ENCODE assay signal across 20 cellular contexts in the genomic region with DNA sequence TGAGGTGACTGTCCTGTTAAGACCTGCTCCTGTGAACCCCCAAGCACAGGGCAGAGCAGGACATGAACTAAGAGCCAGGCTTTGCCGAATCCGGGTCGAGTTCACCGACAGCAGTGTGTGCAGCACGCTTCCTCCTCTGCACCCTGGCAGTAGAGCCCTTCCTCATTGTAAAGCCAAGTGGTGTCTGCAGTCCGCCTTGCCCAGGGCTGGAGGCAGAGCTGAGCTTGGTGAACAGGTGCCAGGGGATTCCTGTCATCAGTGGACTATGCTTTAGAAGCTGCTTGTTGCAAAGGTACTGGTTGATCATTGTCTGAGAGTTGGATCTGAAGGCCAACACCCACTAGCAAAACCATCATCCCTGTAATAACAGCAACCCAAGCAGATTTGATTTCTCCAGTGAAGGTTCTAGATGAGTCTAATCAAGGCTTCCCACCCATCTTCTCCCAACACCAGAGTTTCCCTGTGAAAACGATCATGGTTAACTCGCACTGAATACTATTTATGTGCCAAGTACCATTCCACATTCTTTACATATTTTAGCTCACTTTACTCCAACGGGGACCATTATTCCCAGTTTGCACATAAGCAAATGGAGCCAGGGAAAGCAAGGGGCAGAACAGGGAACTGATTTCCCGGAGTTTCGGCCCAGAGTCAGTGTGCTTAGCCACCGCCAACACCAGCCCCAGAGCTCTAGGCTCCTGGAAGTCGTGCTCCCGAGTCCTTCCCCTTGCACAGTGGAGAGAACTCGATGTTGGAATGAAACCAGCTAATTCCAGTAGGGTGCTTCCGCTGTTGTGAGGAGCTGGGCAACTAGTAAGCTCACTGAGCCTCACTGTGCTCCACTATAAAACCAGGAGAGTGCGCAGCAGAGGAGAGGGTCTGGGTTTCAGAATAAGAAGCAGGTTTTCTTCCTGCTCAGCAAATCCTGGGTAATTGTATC. TPM values are rescaled to one million over a fixed set of nuclear protein-coding genes. Genes with fewer than 3 reads are reported as not detected.
DNase-seq lines count a peak whose midpoint lies in the region; ATAC-seq and TF ChIP-seq lines count a peak whose summit lies in the region.
"Had no signal": no experiment of that assay in that cellular context is flagged by ENCODE, and none has a peak within 500 bp of the region (broad histone marks: within the 10 kb centered on the region; RNA-seq: fewer than 3 reads in every experiment).

No MANE protein-coding gene starts in this region.

- WGBS in gastroesophageal sphincter (ENCODE audit: low coverage in 1 of 2), 2 donors, result 46 to 49% methylated on average over 8 to 9 of the region's 17 CpGs

- H3K27me3 ChIP-seq in H7 (ENCODE audit: control insufficient read depth, insufficient read depth, low read length) (peaks cover 30% of the 10 kb centered on the region), gastroesophageal sphincter (peaks cover 34% of the 10 kb centered on the region)
- H3K27me3 ChIP-seq: vagina had no signal

- H3K36me3 Mint-ChIP-seq in progenitor cell of endocrine pancreas (ENCODE audit: insufficient read depth), result no peaks in the 10 kb centered on the region
- H3K36me3 Mint-ChIP-seq: activated naive CD8-positive, alpha-beta T cell treated with anti-CD3 and anti-CD28 coated beads for 36 hours had no signal

- peaks cover 58% of the 10 kb centered on the region for H3K27me3 Mint-ChIP-seq in progenitor cell of endocrine pancreas

- no peak overlapping the region for H3K4me3 ChIP-seq in H7 (ENCODE audit: insufficient read depth, low read depth, low read length)
- H3K4me3 ChIP-seq in gastroesophageal sphincter, result no peak overlapping the region
- H3K4me3 ChIP-seq: BLaER1, psoas muscle, vagina had no signal

- no peak for TF ChIP-seq POLR2A in gastroesophageal sphincter (IDR thresholded peaks at IDR 0.05)

- H3K4me1 Mint-ChIP-seq in progenitor cell of endocrine pancreas (ENCODE audit: low read depth), result peaks cover 9% of the 10 kb centered on the region

- no peaks in the 10 kb centered on the region for H3K36me3 ChIP-seq in H7 (replicated peaks; ENCODE audit: control insufficient read depth, insufficient read depth, low read length)
- no peaks in the 10 kb centered on the region for H3K36me3 ChIP-seq in gastroesophageal sphincter
- H3K36me3 ChIP-seq: BLaER1, vagina had no signal

- ATAC-seq in gastroesophageal sphincter, result no peak
- ATAC-seq: psoas muscle had no signal

- peaks cover 0 to 12% (median 0%) of the 10 kb centered on the region in 3 donors for H3K4me1 ChIP-seq in gastroesophageal sphincter
- H3K4me1 ChIP-seq: BLaER1, psoas muscle, vagina had no signal

- peak overlapping the region; percentile 23 for H3K27ac Mint-ChIP-seq in progenitor cell of endocrine pancreas
- H3K27ac Mint-ChIP-seq: activated naive CD8-positive, alpha-beta T cell treated with anti-CD3 and anti-CD28 coated beads for 36 hours; T-helper 1 cell treated with Interleukin-12 subunit alpha and Interleukin-12 subunit beta and Interleukin-4 antibody, amounts not matched to agents 30 μg/mL and 1 μg/mL, for 36 hours had no signal

- TF ChIP-seq CTCF in progenitor cell of endocrine pancreas (IDR thresholded peaks at IDR 0.05; ENCODE audit: unreplicated experiment), result no peak
- TF ChIP-seq CTCF in gastroesophageal sphincter (IDR thresholded peaks at IDR 0.05), result no peak

- no peaks in the 10 kb centered on the region for H3K9me3 Mint-ChIP-seq in progenitor cell of endocrine pancreas (ENCODE audit: low read depth)
- H3K9me3 Mint-ChIP-seq: activated naive CD8-positive, alpha-beta T cell treated with anti-CD3 and anti-CD28 coated beads for 36 hours; T-helper 1 cell treated with Interleukin-12 subunit alpha and Interleukin-12 subunit beta and Interleukin-4 antibody, amounts not matched to agents 30 μg/mL and 1 μg/mL, for 36 hours had no signal

- H3K27ac ChIP-seq in gastroesophageal sphincter, result no peak overlapping the region
- H3K27ac ChIP-seq: BLaER1, KMS-11, psoas muscle, RWPE1, vagina had no signal

- no peak for TF ChIP-seq EP300 in gastroesophageal sphincter (IDR thresholded peaks at IDR 0.05)

- peak; percentile 48 for DNase-seq in H7
- peak; percentile 70 for DNase-seq in astrocyte of the hippocampus (ENCODE audit: low read depth, low spot score)
- peak; percentile 72 for DNase-seq in islet precursor cell
- DNase-seq in progenitor cell of endocrine pancreas (ENCODE audit: low spot score, unreplicated experiment), result no peak
- DNase-seq in NOMO-1 treated with dmso at 0.1 percent for 144 hours (lab: John Stamatoyannopoulos, UW; ENCODE audit: unreplicated experiment), result no peak
- DNase-seq in H4 (ENCODE audit: low spot score), result no peak
- no peak for DNase-seq in stimulated activated CD4-positive, alpha-beta T cell treated with anti-CD3 and anti-CD28 coated beads, Interleukin-2, amount 100 ng/mL, for 24 hours
- DNase-seq: activated CD4-positive, alpha-beta T cell treated with anti-CD3 and anti-CD28 coated beads for 4 hours; activated naive CD8-positive, alpha-beta T cell treated with anti-CD3 and anti-CD28 coated beads for 36 hours; activated T-cell treated with anti-CD3 and anti-CD28 coated beads for 4 hours; NCI-H1694; NCI-H526 treated with DMSO at 0.1 percent for 48 hours; psoas muscle; stimulated activated CD4-positive, alpha-beta T cell treated with anti-CD3 and anti-CD28 coated beads, Interleukin-4, amount 100 ng/mL, for 1 hour had no signal

- H3K4me3 Mint-ChIP-seq in progenitor cell of endocrine pancreas (ENCODE audit: low read depth), result no peak overlapping the region
- H3K4me3 Mint-ChIP-seq: activated naive CD8-positive, alpha-beta T cell treated with anti-CD3 and anti-CD28 coated beads for 36 hours; T-helper 1 cell treated with Interleukin-12 subunit alpha and Interleukin-12 subunit beta and Interleukin-4 antibody, amounts not matched to agents 30 μg/mL and 1 μg/mL, for 36 hours had no signal

- H3K9me3 ChIP-seq in gastroesophageal sphincter, result no peaks in the 10 kb centered on the region
- H3K9me3 ChIP-seq: psoas muscle, vagina had no signal

RNA-seq across cellular contexts. Expression of a gene that starts 1.4 kb away (rescaled TPM):
- total RNA-seq in H7 (2014; rRNA removed; shearing (Covaris generic)), result 0.07 and 0.28 TPM in 2 replicates
- 1.1 and 2.2 TPM in 2 replicates for total RNA-seq in progenitor cell of endocrine pancreas
- total RNA-seq in H4 (2014; rRNA removed; shearing (Covaris generic)), result not detected in 2 replicates
- 1 to 10 TPM in 1 of 4 donors, not detected in 3; 7.8 TPM for total RNA-seq in gastroesophageal sphincter
- total RNA-seq: activated naive CD8-positive, alpha-beta T cell treated with anti-CD3 and anti-CD28 coated beads for 36 hours; vagina had no signal

Comparison
In these comparisons a context has a peak if more than half of its experiments do, and no peak if none do; other contexts are left out.
1. DNase-seq: peak in H7 (single experiment), astrocyte of the hippocampus (single experiment) and islet precursor cell (single experiment); none in progenitor cell of endocrine pancreas (single experiment), NOMO-1 treated with dmso at 0.1 percent for 144 hours (single experiment), H4 (single experiment) and stimulated activated CD4-positive, alpha-beta T cell treated with anti-CD3 and anti-CD28 coated beads, Interleukin-2, amount 100 ng/mL, for 24 hours (0 of 2).